22 cellular contexts compared by ENCODE assay signal in genomic region chr17:74964988-74965622, GRCh38. TPM values are rescaled to one million over a fixed set of nuclear protein-coding genes. Genes with fewer than 3 reads are reported as not detected.
"Had no signal": no experiment of that assay in that cellular context is flagged by ENCODE, and none has a peak within 500 bp of the region (broad histone marks: within the 10 kb centered on the region; RNA-seq: fewer than 3 reads in every experiment).

No MANE protein-coding gene starts in this region.

- H3K4me2 ChIP-seq: SK-N-SH, smooth muscle cell had no signal

- H3K36me3 Mint-ChIP-seq: brain; naive thymus-derived CD8-positive, alpha-beta T cell; T-cell had no signal

- H3K4me3 ChIP-seq: prostate gland, smooth muscle cell, stomach had no signal

- H3K27ac ChIP-seq: prostate gland had no signal

- H3K9me3 Mint-ChIP-seq: activated T-cell treated with anti-CD3 and anti-CD28 coated beads, Interleukin-2, amount 50 U/mL, for 24 hours; brain; naive thymus-derived CD8-positive, alpha-beta T cell; T-cell had no signal

- DNase-seq: activated CD4-positive, alpha-beta T cell treated with anti-CD3 and anti-CD28 coated beads for 1 hour; activated CD4-positive, alpha-beta T cell treated with anti-CD3 and anti-CD28 coated beads, Interleukin-2, amount 50 U/mL, for 4 hours; activated naive CD4-positive, alpha-beta T cell treated with anti-CD3 and anti-CD28 coated beads, Interleukin-2, amount 50 U/mL, for 16 hours; activated T-cell treated with anti-CD3 and anti-CD28 coated beads, Interleukin-2, amount 50 U/mL, for 24 hours; amniotic stem cell; dermis blood vessel endothelial cell; hippocampal formation; left ventricle myocardium superior; mesenchymal stem cell; nucleus accumbens; stimulated activated CD4-positive, alpha-beta T cell treated with anti-CD3 and anti-CD28 coated beads, Interleukin-4, amount 100 ng/mL, for 4 hours; stomach; T-cell had no signal

- H3K27ac Mint-ChIP-seq: activated T-cell treated with anti-CD3 and anti-CD28 coated beads, Interleukin-2, amount 50 U/mL, for 24 hours; T-cell had no signal

- H3K9me3 ChIP-seq: prostate gland, SK-N-SH, stomach had no signal

- H3K27me3 Mint-ChIP-seq: activated T-cell treated with anti-CD3 and anti-CD28 coated beads, Interleukin-2, amount 50 U/mL, for 24 hours; naive thymus-derived CD8-positive, alpha-beta T cell; T-cell had no signal

- H3K9ac ChIP-seq: SK-N-SH had no signal

- H3K27me3 ChIP-seq: stomach had no signal

- H3K4me3 Mint-ChIP-seq: activated T-cell treated with anti-CD3 and anti-CD28 coated beads, Interleukin-2, amount 50 U/mL, for 24 hours; brain; naive thymus-derived CD8-positive, alpha-beta T cell; T-cell had no signal

- H3K36me3 ChIP-seq: prostate gland had no signal

- ATAC-seq: left ventricle myocardium superior; naive thymus-derived CD8-positive, alpha-beta T cell; right cardiac atrium; T-cell had no signal

RNA-seq across cellular contexts. Expression of gene CDR2L, which starts 22.3 kb away (rescaled TPM):
- polyA plus RNA-seq: naive thymus-derived CD8-positive, alpha-beta T cell had no signal

RNA-seq across cellular contexts. Expression of gene OTOP3, which starts 29.4 kb away (rescaled TPM):
- total RNA-seq: dermis blood vessel endothelial cell; kidney epithelial cell; left ventricle myocardium superior; mucosa of gallbladder; naive thymus-derived CD8-positive, alpha-beta T cell; prostate gland; right cardiac atrium; smooth muscle cell; T-cell; urinary bladder had no signal
- polyA plus RNA-seq: naive thymus-derived CD8-positive, alpha-beta T cell; right cardiac atrium; SK-N-SH; smooth muscle cell; urinary bladder had no signal

RNA-seq across cellular contexts. Expression of gene OTOP2, which starts 41.0 kb away (rescaled TPM):
- total RNA-seq: dermis blood vessel endothelial cell; kidney epithelial cell; left ventricle myocardium superior; mucosa of gallbladder; naive thymus-derived CD8-positive, alpha-beta T cell; right cardiac atrium; smooth muscle cell; T-cell; urinary bladder had no signal
- polyA plus RNA-seq: naive thymus-derived CD8-positive, alpha-beta T cell; right cardiac atrium; SK-N-SH; smooth muscle cell; urinary bladder had no signal

RNA-seq across cellular contexts. Expression of gene USH1G, which starts 42.0 kb away (rescaled TPM):
- total RNA-seq: dermis blood vessel endothelial cell; kidney epithelial cell; left ventricle myocardium superior; naive thymus-derived CD8-positive, alpha-beta T cell; T-cell had no signal
- polyA plus RNA-seq: naive thymus-derived CD8-positive, alpha-beta T cell; SK-N-SH had no signal
